18 cellular contexts compared by ENCODE assay signal in genomic region chr6:33280539-33280938, GRCh38. TPM values are rescaled to one million over a fixed set of nuclear protein-coding genes. Genes with fewer than 3 reads are reported as not detected.
DNase-seq lines count a peak whose midpoint lies in the region; FAIRE-seq and TF ChIP-seq lines count a peak whose summit lies in the region.
"Had no signal": no experiment of that assay in that cellular context is flagged by ENCODE, and none has a peak within 500 bp of the region (broad histone marks: within the 10 kb centered on the region; RNA-seq: fewer than 3 reads in every experiment).

No MANE protein-coding gene starts in this region.

- no peak overlapping the region for H3K4me3 Mint-ChIP-seq in activated CD4-positive, alpha-beta memory T cell treated with anti-CD3 and anti-CD28 coated beads, Interleukin-2, amount 10 ng/mL, durations not matched to agents 7 days and 5 days
- H3K4me3 Mint-ChIP-seq: T-helper 17 cell had no signal

- no peaks in the 10 kb centered on the region for H3K4me1 ChIP-seq in cardiac muscle cell (ENCODE audit: low read depth)
- H3K4me1 ChIP-seq in kidney (ENCODE audit: control insufficient read depth in 1 of 2, insufficient read depth in 1 of 2, low read depth in 1 of 2, low read length in 2 of 2), result peaks cover 0 to 13% of the 10 kb centered on the region in 2 donors
- peaks cover 14% of the 10 kb centered on the region for H3K4me1 ChIP-seq in thymus (ENCODE audit: control insufficient read depth, insufficient read depth, low read length)

- H3K27ac ChIP-seq in cardiac muscle cell (peak overlapping the region; percentile 50), kidney (ENCODE audit: low read depth in 2 of 2, low read length in 2 of 2) (no peak overlapping the region), thymus (ENCODE audit: low read depth) (peak overlapping the region; percentile 43)
- H3K27ac ChIP-seq: prostate gland had no signal

- WGBS in thymus, result 98% methylated on average over 6 of the region's 6 CpGs

- peaks cover 64% of the 10 kb centered on the region for H3K36me3 Mint-ChIP-seq in activated CD4-positive, alpha-beta memory T cell treated with anti-CD3 and anti-CD28 coated beads, Interleukin-2, amount 10 ng/mL, durations not matched to agents 7 days and 5 days (ENCODE audit: low read depth)

- no peak overlapping the region for H3K9ac ChIP-seq in kidney (ENCODE audit: low read length in 2 of 2)

- no peaks in the 10 kb centered on the region for H3K9me3 Mint-ChIP-seq in activated CD4-positive, alpha-beta memory T cell treated with anti-CD3 and anti-CD28 coated beads, Interleukin-2, amount 10 ng/mL, durations not matched to agents 7 days and 5 days

- TF ChIP-seq CTCF in cardiac muscle cell (IDR thresholded peaks at IDR 0.05; ENCODE audit: low read depth, low read length), result no peak
- no peak for TF ChIP-seq CTCF in kidney (IDR thresholded peaks at IDR 0.05; ENCODE audit: borderline replicate concordance, extremely low read depth, insufficient read depth)

- no peak for FAIRE-seq in kidney (lab: Jason Lieb, UNC)

- POLR2A ChIA-PET in activated CD4-positive, alpha-beta memory T cell treated with anti-CD3 and anti-CD28 coated beads, Interleukin-2, amount 10 ng/mL, durations not matched to agents 7 days and 5 days (lab: Charles Lee), result interaction anchor here (1.6 to 7.2 kb wide), 4 partner anchors 9 to 64 kb away, joined by 4 to 234 read pairs (median 16); partner anchors contain the start of genes PFDN6, RGL2, RPS18 and VPS52

- peaks cover 16% of the 10 kb centered on the region for H3K36me3 ChIP-seq in cardiac muscle cell
- H3K36me3 ChIP-seq in kidney (ENCODE audit: control insufficient read depth in 1 of 2, insufficient read depth in 2 of 2, low read length in 2 of 2), result peaks cover 11 to 23% of the 10 kb centered on the region in 2 donors
- peaks cover 42% of the 10 kb centered on the region for H3K36me3 ChIP-seq in thymus (ENCODE audit: control insufficient read depth, insufficient read depth)
- H3K36me3 ChIP-seq: prostate gland had no signal

- no peak for DNase-seq in cardiac muscle cell (ENCODE audit: low read depth in 1 of 2, low spot score in 1 of 2)
- no peak for DNase-seq in cardiac septum (ENCODE audit: low spot score)
- DNase-seq in activated CD4-positive, alpha-beta memory T cell treated with anti-CD3 and anti-CD28 coated beads, Interleukin-2, amount 10 ng/mL, durations not matched to agents 7 days and 5 days, result no peak
- DNase-seq in kidney, result peak; percentile 68
- no peak for DNase-seq in G401 (ENCODE audit: low spot score)
- DNase-seq in HPDE6-E6E7 (ENCODE audit: extremely low spot score), result no peak
- DNase-seq in NCI-H1048 (lab: John Stamatoyannopoulos, UW), result no peak
- DNase-seq: activated CD4-positive, CD25-positive, alpha-beta regulatory T cell treated with anti-CD3 and anti-CD28 coated beads, Interleukin-2, amount 50 U/mL, for 72 hours; activated CD8-positive, alpha-beta memory T cell treated with anti-CD3 and anti-CD28 coated beads, Interleukin-2, amount 50 U/mL, for 48 hours; foreskin melanocyte; left lung; NCI-H446; SIG-M5; stimulated activated CD4-positive, alpha-beta T cell treated with anti-CD3 and anti-CD28 coated beads, Interleukin-12 subunit alpha, Interleukin-12 subunit beta, amount 100 ng/mL, for 4 hours; T-helper 17 cell had no signal

- H3K4me1 Mint-ChIP-seq in activated CD4-positive, alpha-beta memory T cell treated with anti-CD3 and anti-CD28 coated beads, Interleukin-2, amount 10 ng/mL, durations not matched to agents 7 days and 5 days, result peaks cover 39% of the 10 kb centered on the region

- H3K27ac Mint-ChIP-seq in activated CD4-positive, alpha-beta memory T cell treated with anti-CD3 and anti-CD28 coated beads, Interleukin-2, amount 10 ng/mL, durations not matched to agents 7 days and 5 days, result peak overlapping the region; percentile 21

- no peaks in the 10 kb centered on the region for H3K27me3 ChIP-seq in cardiac muscle cell
- no peaks in the 10 kb centered on the region for H3K27me3 ChIP-seq in thymus (ENCODE audit: control insufficient read depth, insufficient read depth)
- H3K27me3 ChIP-seq: left lung had no signal

- in situ Hi-C loops in G401 (cut with HindIII; ENCODE audit: low sequenced_read_pairs), result no loop called here

- no peaks in the 10 kb centered on the region for H3K27me3 Mint-ChIP-seq in activated CD4-positive, alpha-beta memory T cell treated with anti-CD3 and anti-CD28 coated beads, Interleukin-2, amount 10 ng/mL, durations not matched to agents 7 days and 5 days
- H3K27me3 Mint-ChIP-seq: T-helper 17 cell had no signal

- H3K9me3 ChIP-seq in cardiac muscle cell (ENCODE audit: low read depth) (no peaks in the 10 kb centered on the region), kidney (ENCODE audit: control insufficient read depth in 1 of 2, low read length in 2 of 2) (no peaks in the 10 kb centered on the region), thymus (ENCODE audit: control insufficient read depth) (no peaks in the 10 kb centered on the region)
- H3K9me3 ChIP-seq: HAP-1, left lung, prostate gland had no signal

- CTCF ChIA-PET in activated CD4-positive, alpha-beta memory T cell treated with anti-CD3 and anti-CD28 coated beads, Interleukin-2, amount 10 ng/mL, durations not matched to agents 7 days and 5 days (lab: Charles Lee), result interaction anchor here (0.7 kb wide), 1 partner anchor 173 kb away, joined by 3 read pairs; no protein-coding TSS in a partner anchor

- no peak overlapping the region for H3K4me3 ChIP-seq in cardiac muscle cell
- H3K4me3 ChIP-seq in kidney (ENCODE audit: low read length in 2 of 2), result no peak overlapping the region
- H3K4me3 ChIP-seq in thymus (ENCODE audit: low read length), result no peak overlapping the region
- H3K4me3 ChIP-seq: HAP-1, left lung, prostate gland had no signal

- intact Hi-C loops in cardiac septum (cut with DNase I), result loop anchor here (2.0 kb wide), 1 partner anchor 64 kb away; no protein-coding TSS in a partner anchor
- intact Hi-C loops in kidney (cut with DNase I), result no loop called here

RNA-seq across cellular contexts. Expression of gene B3GALT4, which starts 3.6 kb away (rescaled TPM):
- total RNA-seq in cardiac muscle cell (11.7 and 15.5 TPM in 2 replicates), cardiac septum (9.3 TPM), kidney (20.2 TPM)
- polyA plus RNA-seq in cardiac muscle cell (11.0 and 15.8 TPM in 2 replicates), kidney (ENCODE audit: insufficient read depth, low read depth, low replicate concordance) (14.0 TPM), thymus (14.9 TPM)
- total RNA-seq in activated CD4-positive, alpha-beta memory T cell treated with anti-CD3 and anti-CD28 coated beads, Interleukin-2, amount 10 ng/mL, durations not matched to agents 7 days and 5 days, result 10 to 100 TPM; 25.2 to 26.5 TPM
- total RNA-seq in G401 (2014; rRNA removed; shearing (Covaris generic)), result 0.61 and 1.9 TPM in 2 replicates

RNA-seq across cellular contexts. Expression of gene WDR46, which starts 8.5 kb away (rescaled TPM):
- total RNA-seq in cardiac muscle cell, result 34.8 and 58.9 TPM in 2 replicates
- 46.3 and 70.4 TPM in 2 replicates for polyA plus RNA-seq in cardiac muscle cell
- total RNA-seq in cardiac septum, result 18.8 TPM
- 10 to 100 TPM; 37.5 to 41.7 TPM for total RNA-seq in activated CD4-positive, alpha-beta memory T cell treated with anti-CD3 and anti-CD28 coated beads, Interleukin-2, amount 10 ng/mL, durations not matched to agents 7 days and 5 days
- total RNA-seq in kidney, result 40.3 TPM
- 46.5 TPM for polyA plus RNA-seq in kidney (ENCODE audit: insufficient read depth, low read depth, low replicate concordance)
- polyA plus RNA-seq in thymus, result 68.6 TPM
- total RNA-seq in G401 (2014; rRNA removed; shearing (Covaris generic)), result 91.6 and 107 TPM in 2 replicates

RNA-seq across cellular contexts. Expression of gene RPS18, which starts 8.7 kb away (rescaled TPM):
- total RNA-seq in cardiac muscle cell (2,022 and 2,161 TPM in 2 replicates), cardiac septum (753 TPM), kidney (1,706 TPM)
- polyA plus RNA-seq in cardiac muscle cell (1,298 and 1,698 TPM in 2 replicates), kidney (ENCODE audit: insufficient read depth, low read depth, low replicate concordance) (2,618 TPM), thymus (5,710 TPM)
- total RNA-seq in activated CD4-positive, alpha-beta memory T cell treated with anti-CD3 and anti-CD28 coated beads, Interleukin-2, amount 10 ng/mL, durations not matched to agents 7 days and 5 days, result 1,000 to 10,000 TPM; 2,403 to 2,442 TPM
- total RNA-seq in G401 (2014; rRNA removed; shearing (Covaris generic)), result 3,510 and 5,097 TPM in 2 replicates

RNA-seq across cellular contexts. Expression of gene PFDN6, which starts 8.9 kb away (rescaled TPM):
- total RNA-seq in cardiac muscle cell (72.8 and 95.3 TPM in 2 replicates), cardiac septum (35.1 TPM), kidney (46.8 TPM)
- polyA plus RNA-seq in cardiac muscle cell (34.2 and 35.1 TPM in 2 replicates), kidney (ENCODE audit: insufficient read depth, low read depth, low replicate concordance) (159 TPM), thymus (171 TPM)
- 10 to 100 TPM; 63.5 to 65.0 TPM for total RNA-seq in activated CD4-positive, alpha-beta memory T cell treated with anti-CD3 and anti-CD28 coated beads, Interleukin-2, amount 10 ng/mL, durations not matched to agents 7 days and 5 days
- 131 and 154 TPM in 2 replicates for total RNA-seq in G401 (2014; rRNA removed; shearing (Covaris generic))

RNA-seq across cellular contexts. Expression of gene VPS52, which starts 8.9 kb away (rescaled TPM):
- total RNA-seq in cardiac muscle cell (34.4 and 37.1 TPM in 2 replicates), cardiac septum (32.5 TPM), kidney (64.4 TPM)
- polyA plus RNA-seq in cardiac muscle cell (55.2 and 64.8 TPM in 2 replicates), kidney (ENCODE audit: insufficient read depth, low read depth, low replicate concordance) (35.8 TPM), thymus (59.0 TPM)
- 10 to 100 TPM; 53.1 to 59.7 TPM for total RNA-seq in activated CD4-positive, alpha-beta memory T cell treated with anti-CD3 and anti-CD28 coated beads, Interleukin-2, amount 10 ng/mL, durations not matched to agents 7 days and 5 days
- total RNA-seq in G401 (2014; rRNA removed; shearing (Covaris generic)), result 11.3 and 27.1 TPM in 2 replicates

Comparison
In these comparisons a context has a peak if more than half of its experiments do, and no peak if none do; other contexts are left out.
1. H3K27ac ChIP-seq: peak in cardiac muscle cell (single experiment) and thymus (single experiment); none in kidney (0 of 2).